Comparison of ENCODE assay signal across 1 cellular context in genomic region chr20:36202891-36203338, GRCh38.
A peak's percentile ranks its signal among the peaks of the same experiment; 100 is the strongest.
TF ChIP-seq lines count a peak whose summit lies in the region.

No MANE protein-coding gene starts in this region.

TF ChIP-seq in HepG2, 621 proteins besides CTCF, POLR2A, EP300 and RAD21 (continued from another document and continues in another):
- TF ChIP-seq ZNF691 (CRISPR knock-in tag; IDR thresholded peaks at IDR 0.05; ENCODE audit: borderline replicate concordance, low read depth) = peak; percentile 69; the same call in 1 of the 2 replicates
- TF ChIP-seq ZNF225 (CRISPR knock-in tag; IDR thresholded peaks at IDR 0.05) = peak; percentile 82
- TF ChIP-seq TEAD3 (CRISPR knock-in tag; optimal IDR thresholded peaks at IDR 0.05; ENCODE audit: borderline replicate concordance) = peak; percentile 41
- peak; percentile 31; the same call in 1 of the 2 replicates for TF ChIP-seq PATZ1 (CRISPR knock-in tag; IDR thresholded peaks at IDR 0.05)
- peak; percentile 21; the same call in 1 of the 2 replicates for TF ChIP-seq UBTF (CRISPR knock-in tag; IDR thresholded peaks at IDR 0.05)
- peak; percentile 28; the same call in 1 of the 2 replicates for TF ChIP-seq ZGPAT (CRISPR knock-in tag; IDR thresholded peaks at IDR 0.05)
- peak; percentile 61; the same call in 1 of the 2 replicates for TF ChIP-seq ZNF232 (CRISPR knock-in tag; IDR thresholded peaks at IDR 0.05; ENCODE audit: borderline replicate concordance)
- peak; percentile 80; the same call in 1 of the 2 replicates for TF ChIP-seq ZBTB38 (CRISPR knock-in tag; IDR thresholded peaks at IDR 0.05)
- 0 out of 2 replicates have a peak, but pooled peaks have one; percentile 30 for TF ChIP-seq ZNF83 (CRISPR knock-in tag; IDR thresholded peaks at IDR 0.05; ENCODE audit: borderline replicate concordance)
- peak; percentile 48; the same call in 1 of the 2 replicates for TF ChIP-seq SP4 (CRISPR knock-in tag; IDR thresholded peaks at IDR 0.05)
- no peak for TF ChIP-seq ZNF260 (CRISPR knock-in tag; IDR thresholded peaks at IDR 0.05; ENCODE audit: borderline replicate concordance, low read depth)
- no peak for TF ChIP-seq LCORL (IDR thresholded peaks at IDR 0.05)
- TF ChIP-seq LCORL (CRISPR knock-in tag; IDR thresholded peaks at IDR 0.05) = 0 out of 2 replicates have a peak, but pooled peaks have one; percentile 49
- TF ChIP-seq TFAP4 (IDR thresholded peaks at IDR 0.05; ENCODE audit: borderline replicate concordance, low read depth) = peak; percentile 31; the same call in 1 of the 2 replicates
- 0 out of 2 replicates have a peak, but pooled peaks have one; percentile 44 for TF ChIP-seq THRA (CRISPR knock-in tag; IDR thresholded peaks at IDR 0.05; ENCODE audit: borderline replicate concordance)
- 0 out of 2 replicates have a peak, but pooled peaks have one; percentile 22 for TF ChIP-seq GATAD1 (CRISPR knock-in tag; IDR thresholded peaks at IDR 0.05)
- peak; percentile 44 for TF ChIP-seq ZNF883 (CRISPR knock-in tag; IDR thresholded peaks at IDR 0.05; ENCODE audit: not compliant biosample characterization)
- no peak for TF ChIP-seq GPBP1L1 (CRISPR knock-in tag; IDR thresholded peaks at IDR 0.05)
- TF ChIP-seq SRY (CRISPR knock-in tag; IDR thresholded peaks at IDR 0.05) = peak; percentile 74; the same call in 1 of the 2 replicates
- 0 out of 2 replicates have a peak, but pooled peaks have one; percentile 54 for TF ChIP-seq MXD4 (CRISPR knock-in tag; IDR thresholded peaks at IDR 0.05)
- TF ChIP-seq ATF3 (CRISPR knock-in tag; IDR thresholded peaks at IDR 0.05) = peak; percentile 17; the same call in 1 of the 2 replicates
- TF ChIP-seq ZNF205 (CRISPR knock-in tag; IDR thresholded peaks at IDR 0.05) = peak; percentile 18; the same call in 1 of the 2 replicates
- peak; percentile 21; the same call in 1 of the 2 replicates for TF ChIP-seq ZNF263 (CRISPR knock-in tag; IDR thresholded peaks at IDR 0.05)
- TF ChIP-seq KLF16 (CRISPR knock-in tag; IDR thresholded peaks at IDR 0.05) = 0 out of 4 replicates have a peak, but pooled peaks of 1 of the 2 experiments have one; percentile 30
- TF ChIP-seq THAP9 (CRISPR knock-in tag; IDR thresholded peaks at IDR 0.05; ENCODE audit: borderline replicate concordance) = peak; percentile 65; the same call in 1 of the 2 replicates
- 0 out of 2 replicates have a peak, but pooled peaks have one; percentile 16 for TF ChIP-seq ELF3 (CRISPR knock-in tag; IDR thresholded peaks at IDR 0.05)
- 0 out of 2 replicates have a peak, but pooled peaks have one; percentile 62 for TF ChIP-seq ZSCAN31 (CRISPR knock-in tag; IDR thresholded peaks at IDR 0.05; ENCODE audit: low read depth)
- no peak for TF ChIP-seq ZNF674 (CRISPR knock-in tag; IDR thresholded peaks at IDR 0.05; ENCODE audit: low read depth)
- TF ChIP-seq MEIS1 (CRISPR knock-in tag; IDR thresholded peaks at IDR 0.05; ENCODE audit: borderline replicate concordance) = no peak
- peak; percentile 53 for TF ChIP-seq GABPB1 (CRISPR knock-in tag; IDR thresholded peaks at IDR 0.05)
- no peak for TF ChIP-seq NCOA5 (CRISPR knock-in tag; IDR thresholded peaks at IDR 0.05)
- TF ChIP-seq DNMT1 (CRISPR knock-in tag; IDR thresholded peaks at IDR 0.05) = peak; percentile 77; the same call in 1 of the 2 replicates
- peak; percentile 64; the same call in 1 of the 2 replicates for TF ChIP-seq ZNF580 (CRISPR knock-in tag; IDR thresholded peaks at IDR 0.05; ENCODE audit: borderline replicate concordance, low read depth)
- TF ChIP-seq PTBP1 (IDR thresholded peaks at IDR 0.05; ENCODE audit: low read depth, low read length, poor library complexity, severe bottlenecking) = peak; percentile 63
- TF ChIP-seq ZNF350 (CRISPR knock-in tag; IDR thresholded peaks at IDR 0.05; ENCODE audit: borderline replicate concordance, low read depth) = 0 out of 2 replicates have a peak, but pooled peaks have one; percentile 47
- 0 out of 2 replicates have a peak, but pooled peaks have one; percentile 34 for TF ChIP-seq HBP1 (CRISPR knock-in tag; IDR thresholded peaks at IDR 0.05; ENCODE audit: low read depth)
- TF ChIP-seq ZNF567 (CRISPR knock-in tag; IDR thresholded peaks at IDR 0.05; ENCODE audit: borderline replicate concordance) = peak; percentile 78; the same call in 1 of the 2 replicates
- 0 out of 2 replicates have a peak, but pooled peaks have one; percentile 28 for TF ChIP-seq KAT8 (CRISPR knock-in tag; IDR thresholded peaks at IDR 0.05)
- no peak for TF ChIP-seq SRSF9 (IDR thresholded peaks at IDR 0.05; ENCODE audit: borderline replicate concordance, insufficient read depth, low read depth, low read length, poor library complexity, severe bottlenecking)
- TF ChIP-seq NCOA1 (CRISPR knock-in tag; IDR thresholded peaks at IDR 0.05) = no peak
- TF ChIP-seq ZNF136 (CRISPR knock-in tag; IDR thresholded peaks at IDR 0.05; ENCODE audit: low read depth) = no peak
- TF ChIP-seq ERF (CRISPR knock-in tag; IDR thresholded peaks at IDR 0.05) = peak; percentile 64; the same call in 1 of the 2 replicates
- peak; percentile 23; the same call in 1 of the 2 replicates for TF ChIP-seq ZFY (CRISPR knock-in tag; IDR thresholded peaks at IDR 0.05)
- TF ChIP-seq SP140L (CRISPR knock-in tag; IDR thresholded peaks at IDR 0.05; ENCODE audit: borderline replicate concordance) = 0 out of 2 replicates have a peak, but pooled peaks have one; percentile 68
